1 cellular context compared by ENCODE assay signal in the genomic region with DNA sequence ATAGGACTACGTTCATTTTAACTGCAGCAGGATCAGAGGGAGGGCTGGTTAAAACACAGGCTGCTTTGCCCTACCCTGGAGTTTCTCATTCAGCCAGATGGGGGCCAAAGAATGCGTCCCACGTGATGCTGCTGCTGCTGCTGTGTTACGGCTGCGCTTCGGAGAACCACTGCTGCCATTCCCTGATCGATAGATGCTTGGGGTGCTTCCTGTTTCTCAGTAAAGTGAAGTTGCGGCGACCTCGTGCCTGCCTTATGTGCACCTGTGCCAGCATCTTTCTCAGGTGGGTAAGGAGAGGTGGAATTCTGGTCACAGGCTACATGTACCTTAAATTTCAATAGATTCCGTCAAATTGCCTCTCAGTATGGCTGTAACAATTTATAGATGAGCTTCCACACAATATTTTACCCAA.
TF ChIP-seq lines count a peak whose summit lies in the region.

No MANE protein-coding gene starts in this region.

TF ChIP-seq in GM23338, 12 proteins besides CTCF, POLR2A, EP300 and RAD21 (continued from another document):
- TF ChIP-seq NANOG (IDR thresholded peaks at IDR 0.05; ENCODE audit: borderline replicate concordance) (no peak), JUNB (IDR thresholded peaks at IDR 0.05; ENCODE audit: unreplicated experiment) (no peak), STAT1 (IDR thresholded peaks at IDR 0.05; ENCODE audit: unreplicated experiment) (no peak), ZNF114 (CRISPR knock-in tag; IDR thresholded peaks at IDR 0.05) (no peak), ZNF331 (CRISPR knock-in tag; IDR thresholded peaks at IDR 0.05; ENCODE audit: low read depth) (no peak), CREB1 (CRISPR knock-in tag; IDR thresholded peaks at IDR 0.05; ENCODE audit: low read depth) (no peak)
